ENCODE assay signal across 10 cellular contexts in the genomic region with DNA sequence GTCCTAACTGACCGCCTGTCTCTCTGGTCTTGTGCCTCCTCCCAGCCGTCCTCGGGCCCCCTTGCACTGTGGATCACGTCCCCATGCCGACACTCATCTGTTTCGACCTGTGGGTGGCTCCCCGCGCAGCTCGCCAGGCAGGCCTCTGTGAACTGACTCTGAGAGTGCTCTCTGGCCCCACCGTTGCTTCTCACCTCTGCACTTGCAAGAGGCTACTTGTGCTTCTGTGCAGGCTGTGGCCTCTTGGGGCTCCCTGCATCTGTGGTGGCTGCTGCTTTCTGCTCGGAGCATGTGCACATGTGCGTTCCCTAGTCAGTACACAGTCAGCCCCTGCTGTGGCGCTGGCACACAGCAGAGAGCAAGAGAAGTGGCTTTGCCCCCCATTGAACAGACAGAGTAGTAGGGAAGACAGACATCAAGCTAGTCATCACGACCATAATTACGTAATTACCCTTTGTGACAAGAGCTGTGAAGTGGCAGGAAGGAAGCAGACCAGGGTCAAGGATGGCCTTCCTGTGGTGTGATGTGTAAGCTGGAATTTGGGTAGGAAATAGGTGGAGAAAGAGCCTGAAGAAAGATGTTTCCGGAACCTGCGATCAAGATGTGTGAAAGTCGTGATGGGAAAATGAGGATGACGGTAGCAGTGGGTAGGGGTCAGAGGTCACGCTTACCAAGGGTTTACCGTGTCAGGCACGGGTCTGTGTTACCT.
DNase-seq lines count a peak whose midpoint lies in the region; ATAC-seq, FAIRE-seq and TF ChIP-seq lines count a peak whose summit lies in the region.
"Had no signal": no experiment of that assay in that cellular context is flagged by ENCODE, and none has a peak within 500 bp of the region (broad histone marks: within the 10 kb centered on the region; RNA-seq: fewer than 3 reads in every experiment).

No MANE protein-coding gene starts in this region.

- no peaks in the 10 kb centered on the region for H3K23me2 ChIP-seq in H9 (ENCODE audit: insufficient read length, low read depth, low read length, poor library complexity, severe bottlenecking)

- H3T11ph ChIP-seq in H9 (ENCODE audit: low read length), result no peak overlapping the region

- no peak overlapping the region for H4K8ac ChIP-seq in H9 (replicated peaks; ENCODE audit: insufficient read length, low read depth, low read length)

- H2BK15ac ChIP-seq in H9 (ENCODE audit: low read depth, low read length), result no peak overlapping the region

- no peak overlapping the region for H3K23ac ChIP-seq in H9 (ENCODE audit: insufficient read length, low read depth, low read length)

- TF ChIP-seq POLR2A in A549 (IDR thresholded peaks at IDR 0.05; ENCODE audit: low read length), result no peak

- H2BK12ac ChIP-seq in H9 (ENCODE audit: insufficient read length, low read depth, low read length), result no peak overlapping the region

- ATAC-seq in A549 (peak; percentile 18 to 26; a peak in 3 of 6 replicates), WTC11 (peak; percentile 23), GM21526 (IDR thresholded peaks at IDR 0.05; ENCODE audit: low FRiP score, unreplicated experiment) (no peak)

- H3K9me3 Mint-ChIP-seq in H9 (peaks cover 0 to 3% of the 10 kb centered on the region in 2 experiments; a peak in 1 of 5 replicates), WTC11 (peaks cover 10% of the 10 kb centered on the region)

- H3K4me3 Mint-ChIP-seq in H9 (no peak overlapping the region), WTC11 (no peak overlapping the region)
- H3K4me3 Mint-ChIP-seq: CD4-positive, CD25-positive, alpha-beta regulatory T cell had no signal

- no peak overlapping the region for H4K5ac ChIP-seq in H9 (ENCODE audit: insufficient read length, low read depth, low read length)

- no peak overlapping the region for H2BK5ac ChIP-seq in H9 (ENCODE audit: insufficient read length, low read length)

- WGBS in A549 (ENCODE audit: missing lambda C conversion rate), result 87% methylated on average over 21 of the region's 22 CpGs
- no CpG with 5 or more reads among the region's 22 CpGs for WGBS in H9 (ENCODE audit: extremely low coverage, insufficient read length, low lambda C conversion rate)

- no peak overlapping the region for H3K9ac ChIP-seq in H9 (ENCODE audit: extremely low read depth, insufficient read length, low read length)

- TF ChIP-seq EP300 in A549 (IDR thresholded peaks at IDR 0.05), result no peak

- no peak overlapping the region for H3K18ac ChIP-seq in H9 (ENCODE audit: insufficient read length, low read depth, low read length)

- H3K9me3 ChIP-seq in A549, result no peaks in the 10 kb centered on the region
- no peaks in the 10 kb centered on the region for H3K9me3 ChIP-seq in H9 (ENCODE audit: control insufficient read depth, low read depth, low read length)

- peaks cover 43% of the 10 kb centered on the region for H3K4me1 ChIP-seq in A549
- peaks cover 2% of the 10 kb centered on the region; the same call in 1 of the 2 replicates for H3K4me1 ChIP-seq in H9 (ENCODE audit: insufficient read depth, low read length)

- no peaks in the 10 kb centered on the region for H3K27me3 Mint-ChIP-seq in H9 (ENCODE audit: low read depth)
- no peaks in the 10 kb centered on the region for H3K27me3 Mint-ChIP-seq in WTC11 (ENCODE audit: low read depth)
- H3K27me3 Mint-ChIP-seq: CD4-positive, CD25-positive, alpha-beta regulatory T cell had no signal

- H3K4me3 ChIP-seq in A549, result no peak overlapping the region

- H3K4me2 ChIP-seq in A549 (no peak overlapping the region; the same call in 2 of the 3 replicates), H9 (ENCODE audit: insufficient read depth, insufficient read length, low read length) (no peak overlapping the region)

- CTCF ChIA-PET in A549 (lab: Yijun Ruan, JAX), result interaction anchor here (0.6 to 2.4 kb wide), 5 partner anchors 10 to 1026 kb away, joined by 4 to 8 read pairs (median 5); no protein-coding TSS in a partner anchor
- CTCF ChIA-PET in WTC11 (lab: Charles Lee), result interaction anchor here (0.5 to 1.7 kb wide), 3 partner anchors 13 to 128 kb away, joined by 4 to 9 read pairs (median 5); no protein-coding TSS in a partner anchor

- no peak overlapping the region for H3K4ac ChIP-seq in H9 (ENCODE audit: low read depth, low read length)

- H3K79me1 ChIP-seq in H9 (ENCODE audit: insufficient read depth, low read depth, low read length, poor library complexity, severe bottlenecking), result no peaks in the 10 kb centered on the region

- H3K79me2 ChIP-seq in H9 (ENCODE audit: insufficient read depth, low read length), result no peaks in the 10 kb centered on the region

- H3K36me3 Mint-ChIP-seq in H9 (ENCODE audit: insufficient read depth in 1 of 3, low read depth in 3 of 3), result peaks cover 0 to 4% (median 4%) of the 10 kb centered on the region in 3 experiments; a peak in 3 of 7 replicates
- H3K36me3 Mint-ChIP-seq in WTC11, result peaks cover 5% of the 10 kb centered on the region; the same call in 1 of the 2 replicates

- H3K27ac Mint-ChIP-seq in H9 (peak overlapping the region in 2 of 3 experiments; percentile 4 to 19; a peak in 2 of 7 replicates), WTC11 (no peak overlapping the region)

- H4K20me1 ChIP-seq in H9 (ENCODE audit: control insufficient read depth, insufficient read depth, insufficient read length), result no peaks in the 10 kb centered on the region

- TF ChIP-seq RAD21 in A549 (conservative IDR thresholded peaks at IDR 0.05 in 1 of 2, IDR thresholded peaks at IDR 0.05 in 1 of 2), result no peak

- H2BK120ac ChIP-seq in H9 (ENCODE audit: low read depth, low read length, poor library complexity, severe bottlenecking), result no peak overlapping the region

- H2BK20ac ChIP-seq in H9 (ENCODE audit: low read depth, low read length, poor library complexity, severe bottlenecking), result no peak overlapping the region

- peak overlapping the region; percentile 46 to 71; a peak in 4 of 6 replicates for H3K27ac ChIP-seq in A549
- H3K27ac ChIP-seq in H9 (ENCODE audit: insufficient read length, low read depth, low read length), result no peak overlapping the region

- no peak overlapping the region for H4K91ac ChIP-seq in H9 (ENCODE audit: insufficient read length, low read depth, low read length)

- FAIRE-seq in A549 (lab: Jason Lieb, UNC), result no peak
- FAIRE-seq: islet of Langerhans had no signal

- no peak overlapping the region for H2AK5ac ChIP-seq in H9 (ENCODE audit: insufficient read length, low read length)

- no peak for DNase-seq in A549 (ENCODE audit: low read depth in 1 of 2, low spot score in 1 of 2)
- DNase-seq in H9, result peak; percentile 41
- no peak for DNase-seq in WTC11 (ENCODE audit: low spot score)
- DNase-seq in lung microvascular endothelial cell (ENCODE audit: low read depth in 2 of 2), result peak; percentile 66 to 81
- no peak for DNase-seq in COR-L47 (lab: John Stamatoyannopoulos, UW)
- DNase-seq in foreskin melanocyte, result no peak
- DNase-seq in glomerular visceral epithelial cell (ENCODE audit: extremely low spot score), result no peak
- DNase-seq: CD4-positive, CD25-positive, alpha-beta regulatory T cell had no signal

- H3K4me1 Mint-ChIP-seq in H9 (peaks cover 26 to 31% of the 10 kb centered on the region in 2 experiments), WTC11 (peaks cover 54% of the 10 kb centered on the region)

- H3K14ac ChIP-seq in H9 (ENCODE audit: insufficient read depth, low read length), result no peak overlapping the region

- no peak for TF ChIP-seq CTCF in A549 (IDR thresholded peaks at IDR 0.05)
- no peak for TF ChIP-seq CTCF in H9 (conservative IDR thresholded peaks at IDR 0.05)
- TF ChIP-seq CTCF in WTC11 (IDR thresholded peaks at IDR 0.05), result no peak

- no peak overlapping the region for H3K56ac ChIP-seq in H9 (ENCODE audit: insufficient read length, low read depth, low read length)

- POLR2A ChIA-PET in A549 (lab: Yijun Ruan, JAX), result no interaction called here
- POLR2A ChIA-PET in WTC11 (lab: Charles Lee), result no interaction called here

- no peaks in the 10 kb centered on the region for H3K27me3 ChIP-seq in H9 (ENCODE audit: insufficient read depth, low read length)

- no peak overlapping the region for H2AFZ ChIP-seq in H9 (ENCODE audit: low read length)

TF ChIP-seq in A549, 52 proteins besides CTCF, POLR2A, EP300 and RAD21:
- TF ChIP-seq RFX5 (IDR thresholded peaks at IDR 0.05) (no peak), NR3C1 (IDR thresholded peaks at IDR 0.05) (no peak)

TF ChIP-seq in WTC11, 78 proteins besides CTCF, POLR2A, EP300 and RAD21:
- TF ChIP-seq ZNF121 (CRISPR knock-in tag; IDR thresholded peaks at IDR 0.05), result 0 out of 2 replicates have a peak, but pooled peaks have one; percentile 19
- no peak for TF ChIP-seq OVOL2 (CRISPR knock-in tag; IDR thresholded peaks at IDR 0.05; ENCODE audit: borderline replicate concordance)

Comparison
In these comparisons a context has a peak if more than half of its experiments do, and no peak if none do; other contexts are left out.
1. DNase-seq: peak in H9 (single experiment) and lung microvascular endothelial cell (2 of 2); none in A549 (0 of 2), WTC11 (single experiment), COR-L47 (single experiment), foreskin melanocyte (single experiment) and glomerular visceral epithelial cell (single experiment).